ENCODE assay signal across 35 cellular contexts in the genomic region with DNA sequence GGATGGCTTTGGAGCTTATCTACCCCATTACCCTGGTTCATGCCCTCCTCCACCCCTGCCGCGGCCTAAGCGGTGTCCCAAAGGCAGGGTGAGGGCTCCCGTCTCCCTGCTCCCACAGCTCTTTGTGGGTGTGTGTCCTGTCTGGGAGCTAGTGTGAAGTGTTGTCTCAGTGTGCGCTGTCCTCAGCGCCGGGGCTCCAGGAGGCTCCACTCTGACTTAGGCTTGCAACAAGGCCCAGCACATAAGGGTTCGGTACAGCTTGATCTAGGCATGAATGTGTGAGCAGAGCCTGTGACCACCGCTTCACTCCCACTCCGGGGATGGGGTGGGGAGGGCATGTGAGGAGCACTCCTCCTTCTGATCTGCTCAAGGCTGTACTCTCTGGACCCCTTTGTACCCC. TPM values are rescaled to one million over a fixed set of nuclear protein-coding genes. Genes with fewer than 3 reads are reported as not detected.
"Had no signal": no experiment of that assay in that cellular context is flagged by ENCODE, and none has a peak within 500 bp of the region (broad histone marks: within the 10 kb centered on the region; RNA-seq: fewer than 3 reads in every experiment).

No MANE protein-coding gene starts in this region.

- ATAC-seq: activated CD8-positive, alpha-beta T cell treated with anti-CD3 and anti-CD28 coated beads for 36 hours; activated naive CD4-positive, alpha-beta T cell treated with anti-CD3 and anti-CD28 coated beads, Interleukin-2, amount 50 U/mL, for 72 hours had no signal

- H3K9me3 ChIP-seq: ascending aorta had no signal

- H3K27me3 Mint-ChIP-seq: activated CD4-positive, alpha-beta memory T cell treated with anti-CD3 and anti-CD28 coated beads for 36 hours; activated CD4-positive, alpha-beta T cell treated with anti-CD3 and anti-CD28 coated beads, Interleukin-2, amount 10 ng/mL, durations not matched to agents 24 days and 14 days; activated naive CD8-positive, alpha-beta T cell treated with anti-CD3 and anti-CD28 coated beads for 36 hours; activated T-cell treated with anti-CD3 and anti-CD28 coated beads, Interleukin-2, amount 50 U/mL, for 24 hours; brain had no signal

- H3K4me1 ChIP-seq: ascending aorta had no signal

- H3K4me3 Mint-ChIP-seq: activated B cell treated with CpG ODN at 0.5 μM for 24 hours; activated CD4-positive, alpha-beta memory T cell treated with anti-CD3 and anti-CD28 coated beads for 36 hours; activated CD4-positive, alpha-beta T cell treated with anti-CD3 and anti-CD28 coated beads, Interleukin-2, amount 10 ng/mL, durations not matched to agents 24 days and 14 days; activated CD8-positive, alpha-beta T cell treated with anti-CD3 and anti-CD28 coated beads for 36 hours; activated naive CD8-positive, alpha-beta T cell treated with anti-CD3 and anti-CD28 coated beads for 36 hours; activated T-cell treated with anti-CD3 and anti-CD28 coated beads, Interleukin-2, amount 50 U/mL, for 24 hours; brain; central memory CD8-positive, alpha-beta T cell; T-helper 1 cell treated with Interleukin-12 subunit alpha and Interleukin-12 subunit beta and Interleukin-4 antibody, amounts not matched to agents 30 μg/mL and 1 μg/mL, for 36 hours; T-helper 2 cell treated with Interferon-gamma antibody and Interleukin-4, amounts not matched to agents 5 μg/mL and 100 μg/mL, for 36 hours had no signal

- H3K27ac Mint-ChIP-seq: activated B cell treated with CpG ODN at 0.5 μM for 24 hours; activated CD4-positive, alpha-beta memory T cell treated with anti-CD3 and anti-CD28 coated beads for 36 hours; activated CD4-positive, alpha-beta T cell treated with anti-CD3 and anti-CD28 coated beads, Interleukin-2, amount 10 ng/mL, durations not matched to agents 24 days and 14 days; activated CD8-positive, alpha-beta T cell treated with anti-CD3 and anti-CD28 coated beads for 36 hours; activated naive CD4-positive, alpha-beta T cell treated with anti-CD3 and anti-CD28 coated beads, Interleukin-2, amount 50 U/mL, for 72 hours; activated naive CD8-positive, alpha-beta T cell treated with anti-CD3 and anti-CD28 coated beads for 36 hours; activated T-cell treated with anti-CD3 and anti-CD28 coated beads, Interleukin-2, amount 50 U/mL, for 24 hours; activated T-helper 2 cell treated with anti-CD3 and anti-CD28 coated beads, Interferon-gamma antibody, Interleukin-2, Interleukin-4, amounts not matched to agents 10 μg/mL and 5 μg/mL and 100 μg/mL, durations not matched to agents 14 hours and 24 hours and 36 hours; brain; T-helper 1 cell treated with Interleukin-12 subunit alpha and Interleukin-12 subunit beta and Interleukin-4 antibody, amounts not matched to agents 30 μg/mL and 1 μg/mL, for 36 hours; T-helper 2 cell treated with Interferon-gamma antibody and Interleukin-4, amounts not matched to agents 5 μg/mL and 100 μg/mL, for 36 hours had no signal

- H3K4me3 ChIP-seq: ascending aorta, cardiac muscle cell had no signal

- H3K27ac ChIP-seq: ascending aorta, cardiac muscle cell, VCaP had no signal

- H3K36me3 ChIP-seq: ascending aorta, cardiac muscle cell had no signal

- H3K27me3 ChIP-seq: ascending aorta, cardiac muscle cell had no signal

- H3K36me3 Mint-ChIP-seq: activated CD4-positive, alpha-beta memory T cell treated with anti-CD3 and anti-CD28 coated beads for 36 hours; activated naive CD4-positive, alpha-beta T cell treated with anti-CD3 and anti-CD28 coated beads, Interleukin-2, amount 50 U/mL, for 72 hours; activated naive CD8-positive, alpha-beta T cell treated with anti-CD3 and anti-CD28 coated beads for 36 hours; brain had no signal

- H3K9me3 Mint-ChIP-seq: activated B cell treated with CpG ODN at 0.5 μM for 24 hours; activated CD4-positive, alpha-beta memory T cell treated with anti-CD3 and anti-CD28 coated beads for 36 hours; activated CD4-positive, alpha-beta T cell treated with anti-CD3 and anti-CD28 coated beads, Interleukin-2, amount 10 ng/mL, durations not matched to agents 24 days and 14 days; activated CD8-positive, alpha-beta T cell treated with anti-CD3 and anti-CD28 coated beads for 36 hours; activated naive CD4-positive, alpha-beta T cell treated with anti-CD3 and anti-CD28 coated beads, Interleukin-2, amount 50 U/mL, for 72 hours; activated naive CD8-positive, alpha-beta T cell treated with anti-CD3 and anti-CD28 coated beads for 36 hours; activated T-cell treated with anti-CD3 and anti-CD28 coated beads, Interleukin-2, amount 50 U/mL, for 24 hours; activated T-helper 2 cell treated with anti-CD3 and anti-CD28 coated beads, Interferon-gamma antibody, Interleukin-2, Interleukin-4, amounts not matched to agents 10 μg/mL and 5 μg/mL and 100 μg/mL, durations not matched to agents 14 hours and 24 hours and 36 hours; brain; central memory CD8-positive, alpha-beta T cell; T-helper 1 cell treated with Interleukin-12 subunit alpha and Interleukin-12 subunit beta and Interleukin-4 antibody, amounts not matched to agents 30 μg/mL and 1 μg/mL, for 36 hours; T-helper 2 cell treated with Interferon-gamma antibody and Interleukin-4, amounts not matched to agents 5 μg/mL and 100 μg/mL, for 36 hours had no signal

- DNase-seq: activated B cell treated with CpG ODN at 0.5 μM for 24 hours; activated CD4-positive, alpha-beta memory T cell treated with anti-CD3 and anti-CD28 coated beads for 36 hours; activated CD4-positive, alpha-beta T cell treated with anti-CD3 and anti-CD28 coated beads for 4 hours; activated CD4-positive, alpha-beta T cell treated with anti-CD3 and anti-CD28 coated beads, Interleukin-2, amount 10 ng/mL, durations not matched to agents 24 days and 14 days; activated CD4-positive, alpha-beta T cell treated with anti-CD3 and anti-CD28 coated beads, Interleukin-2, amount 50 U/mL, for 1 hour; activated CD4-positive, alpha-beta T cell treated with anti-CD3 and anti-CD28 coated beads, Interleukin-2, amount 50 U/mL, for 4 hours; activated CD4-positive, CD25-positive, alpha-beta regulatory T cell treated with anti-CD3 and anti-CD28 coated beads, Interleukin-2, amount 50 U/mL, for 72 hours; activated CD8-positive, alpha-beta memory T cell treated with anti-CD3 and anti-CD28 coated beads, Interleukin-2, amount 50 U/mL, for 4 hours; activated CD8-positive, alpha-beta T cell treated with anti-CD3 and anti-CD28 coated beads for 36 hours; activated effector memory CD4-positive, alpha-beta T cell treated with Interleukin-2 at 50 U/mL for 16 hours; activated gamma-delta T cell; activated naive CD4-positive, alpha-beta T cell treated with anti-CD3 and anti-CD28 coated beads, Interleukin-2, amount 50 U/mL, for 16 hours; activated naive CD4-positive, alpha-beta T cell treated with Interleukin-2 at 50 U/mL for 16 hours; activated naive CD8-positive, alpha-beta T cell treated with anti-CD3 and anti-CD28 coated beads for 36 hours; activated T-cell treated with anti-CD3 and anti-CD28 coated beads for 4 hours; activated T-cell treated with anti-CD3 and anti-CD28 coated beads, Interleukin-2, amount 50 U/mL, for 24 hours; activated T-cell treated with anti-CD3 and anti-CD28 coated beads, Interleukin-2, amount 50 U/mL, for 48 hours; amygdala; anterior cingulate cortex; caudate nucleus; SW 1271; T-helper 1 cell; T-helper 2 cell; T-helper 9 cell had no signal

- H3K4me1 Mint-ChIP-seq: activated B cell treated with CpG ODN at 0.5 μM for 24 hours; activated CD4-positive, alpha-beta T cell treated with anti-CD3 and anti-CD28 coated beads, Interleukin-2, amount 10 ng/mL, durations not matched to agents 24 days and 14 days; activated naive CD8-positive, alpha-beta T cell treated with anti-CD3 and anti-CD28 coated beads for 36 hours; central memory CD8-positive, alpha-beta T cell had no signal

RNA-seq across cellular contexts. Expression of a gene that starts 1.2 kb away (rescaled TPM):
- total RNA-seq: activated B cell treated with CpG ODN at 0.5 μM for 24 hours; activated CD4-positive, alpha-beta memory T cell treated with anti-CD3 and anti-CD28 coated beads for 36 hours; activated CD4-positive, alpha-beta T cell treated with anti-CD3 and anti-CD28 coated beads, Interleukin-2, amount 10 ng/mL, durations not matched to agents 24 days and 14 days; activated CD8-positive, alpha-beta memory T cell treated with anti-CD3 and anti-CD28 coated beads for 36 hours; activated CD8-positive, alpha-beta T cell treated with anti-CD3 and anti-CD28 coated beads for 36 hours; activated naive CD4-positive, alpha-beta T cell treated with anti-CD3 and anti-CD28 coated beads, Interleukin-2, amount 50 U/mL, for 72 hours; activated naive CD8-positive, alpha-beta T cell treated with anti-CD3 and anti-CD28 coated beads for 36 hours; activated T-helper 2 cell treated with anti-CD3 and anti-CD28 coated beads, Interferon-gamma antibody, Interleukin-2, Interleukin-4, amounts not matched to agents 10 μg/mL and 5 μg/mL and 100 μg/mL, durations not matched to agents 14 hours and 24 hours and 36 hours; ascending aorta; bronchial epithelial cell; cardiac muscle cell had no signal
- polyA plus RNA-seq: cardiac muscle cell had no signal
